ENCODE assay signal across 19 cellular contexts in genomic region chr2:19838616-19839015, GRCh38.
"Had no signal": no experiment of that assay in that cellular context is flagged by ENCODE, and none has a peak within 500 bp of the region (broad histone marks: within the 10 kb centered on the region; RNA-seq: fewer than 3 reads in every experiment).

No MANE protein-coding gene starts in this region.

- ATAC-seq: K562 had no signal

- DNase-seq: Kasumi-1, MM.1S, NCI-H1092 treated with DMSO at 0.1 percent for 48 hours, NCI-H1436, NCI-H187, NCI-H2029, NCI-H2081 treated with DMSO at 0.1 percent for 48 hours, NCI-H2171, NCI-H226, NCI-H446, NCI-H510A, NCI-H524 treated with DMSO at 0.1 percent for 48 hours, NCI-H69, NCI-H774, SHP77, SK-N-SH, SW 1271 had no signal

- H3K4me3 Mint-ChIP-seq: IgD-negative memory B cell had no signal

- H3K36me3 Mint-ChIP-seq: IgD-negative memory B cell had no signal

- H3K27ac Mint-ChIP-seq: IgD-negative memory B cell had no signal
